In genomic region chr12:674272-674781, GRCh38 we compare ENCODE assay signal across 9 cellular contexts. TPM values are rescaled to one million over a fixed set of nuclear protein-coding genes. Genes with fewer than 3 reads are reported as not detected.
DNase-seq lines count a peak whose midpoint lies in the region; ATAC-seq, FAIRE-seq and TF ChIP-seq lines count a peak whose summit lies in the region.
"Had no signal": no experiment of that assay in that cellular context is flagged by ENCODE, and none has a peak within 500 bp of the region (broad histone marks: within the 10 kb centered on the region; RNA-seq: fewer than 3 reads in every experiment).

No MANE protein-coding gene starts in this region.

- H3K27ac ChIP-seq in HepG2 (ENCODE audit: extremely low read length, insufficient read depth, low read length) (peak overlapping the region; percentile 33), SJCRH30 (no peak overlapping the region)

- H3K4me2 ChIP-seq in HepG2 (ENCODE audit: low read depth, low read length): peak overlapping the region; percentile 24; the same call in 1 of the 2 replicates

- H2AFZ ChIP-seq in HepG2 (ENCODE audit: low read length): peak overlapping the region; percentile 23

- ATAC-seq in HG03378 (IDR thresholded peaks at IDR 0.05; ENCODE audit: unreplicated experiment) (peak; percentile 81), HepG2 (no peak)

- intact Hi-C loops in HepG2 (cut with micrococcal nuclease; ENCODE audit: unreplicated experiment): no loop called here

- TF ChIP-seq EP300 in HepG2 (IDR thresholded peaks at IDR 0.05; ENCODE audit: low read depth in 2 of 2, low read length in 2 of 2) (no peak), HepG2 (CRISPR knock-in tag; IDR thresholded peaks at IDR 0.05; ENCODE audit: borderline replicate concordance) (no peak)

- no peak overlapping the region for H3K4me3 ChIP-seq in HepG2 (replicated peaks in 1 of 3; ENCODE audit: insufficient read depth in 1 of 3, low read depth in 2 of 3, low read length in 3 of 3)
- H3K4me3 ChIP-seq in SJCRH30: no peak overlapping the region

- no peak for TF ChIP-seq RAD21 in HepG2 (CRISPR knock-in tag; IDR thresholded peaks at IDR 0.05)

- H3K79me2 ChIP-seq in HepG2 (ENCODE audit: insufficient read depth, low read length): no peaks in the 10 kb centered on the region

- WGBS in HepG2 (ENCODE audit: low lambda C conversion rate): 27% methylated on average over 4 of the region's 4 CpGs

- H4K20me1 ChIP-seq in HepG2 (ENCODE audit: insufficient read depth, low read length): no peaks in the 10 kb centered on the region

- CTCF ChIA-PET in HepG2 (lab: Yijun Ruan, JAX; ENCODE audit: low intra/inter-chr PET ratio, low total read pairs): no interaction called here

- no peak for TF ChIP-seq CTCF in HepG2 (CRISPR knock-in tag; IDR thresholded peaks at IDR 0.05)

- DNase-seq in SIG-M5 treated with dmso at 0.1 percent for 504 hours (lab: John Stamatoyannopoulos, UW; ENCODE audit: unreplicated experiment) (peak; percentile 19), SIG-M5 (lab: John Stamatoyannopoulos, UW) (no peak), HepG2 (ENCODE audit: low spot score) (no peak), NCI-H2171 treated with DMSO at 0.1 percent for 48 hours (lab: John Stamatoyannopoulos, UW) (no peak), NCI-H1436 (lab: John Stamatoyannopoulos, UW) (no peak), SJCRH30 (no peak)
- peak; percentile 88 for DNase-seq in activated CD4-positive, alpha-beta T cell treated with anti-CD3 and anti-CD28 coated beads for 48 hours

- H3K4me1 ChIP-seq in HepG2 (ENCODE audit: insufficient read depth, low read length): peaks cover 26% of the 10 kb centered on the region
- no peaks in the 10 kb centered on the region; the same call in 1 of the 2 replicates for H3K4me1 ChIP-seq in SJCRH30

- H3K9me3 ChIP-seq in HepG2 (ENCODE audit: low read length) (no peaks in the 10 kb centered on the region), SJCRH30 (replicated peaks) (no peaks in the 10 kb centered on the region)

- TF ChIP-seq POLR2A in HepG2 (IDR thresholded peaks at IDR 0.05; ENCODE audit: insufficient read depth in 1 of 2, low read depth in 2 of 2, low read length in 2 of 2): no peak

- H3K27me3 ChIP-seq in HepG2 (ENCODE audit: control insufficient read depth in 1 of 2, insufficient read depth in 2 of 2, low read length in 2 of 2): 0 out of 5 replicates have a peak, but pooled peaks cover 0 to 2% of the 10 kb centered on the region in 2 experiments
- no peaks in the 10 kb centered on the region for H3K27me3 ChIP-seq in SJCRH30

- BruUV-seq in HepG2 (replicated peaks; lab: Mats Ljungman, UMichigan): no TSS peak

- in situ Hi-C loops in HepG2 (cut with HindIII; ENCODE audit: extremely low pct_ligation_motif_present, low pct_unique_long_range_greater_than_20kb): no loop called here

- H3K36me3 ChIP-seq in HepG2 (replicated peaks in 1 of 2; ENCODE audit: control insufficient read depth in 1 of 2, insufficient read depth in 2 of 2, low read length in 2 of 2): no peaks in the 10 kb centered on the region
- no peaks in the 10 kb centered on the region for H3K36me3 ChIP-seq in SJCRH30

- POLR2A ChIA-PET in HepG2 (lab: Yijun Ruan, JAX): no interaction called here

- no peak for FAIRE-seq in HepG2 (lab: Jason Lieb, UNC)
- FAIRE-seq: colon had no signal

- H3K9ac ChIP-seq in HepG2 (ENCODE audit: insufficient read depth, low read depth, low read length): no peak overlapping the region

TF ChIP-seq in HepG2, 621 proteins besides CTCF, POLR2A, EP300 and RAD21:
- TF ChIP-seq ZNF574 (CRISPR knock-in tag; IDR thresholded peaks at IDR 0.05) (no peak), ZNF276 (CRISPR knock-in tag; IDR thresholded peaks at IDR 0.05; ENCODE audit: low read depth) (no peak), SKI (IDR thresholded peaks at IDR 0.05; ENCODE audit: partially characterized antibody) (no peak), ZMYM3 (CRISPR knock-in tag; IDR thresholded peaks at IDR 0.05) (peak; percentile 49; the same call in 1 of the 2 replicates)

RNA-seq across cellular contexts. Expression of gene NINJ2, which starts 11.1 kb away (rescaled TPM):
- 0.62 and 0.94 TPM in 2 replicates for total RNA-seq in HepG2 (2016; rRNA removed; fragmentation: Illumina TruSeq; extraction: Trizol)
- total RNA-seq in HepG2 (2016; cell fraction: cytosol; rRNA removed; fragmentation: Illumina TruSeq; extraction: Trizol; ENCODE audit: low read depth): 0.51 TPM in 1 of 2 replicates, not detected in the other
- 0.34 and 0.56 TPM in 2 replicates for total RNA-seq in HepG2 (2016; cell fraction: insoluble cytoplasmic fraction; rRNA removed; fragmentation: Illumina TruSeq; extraction: Trizol)
- 0.31 and 0.34 TPM in 2 replicates for total RNA-seq in HepG2 (2016; cell fraction: membrane; rRNA removed; fragmentation: Illumina TruSeq; extraction: Trizol)
- 1.0 TPM in 1 of 2 replicates, not detected in the other for total RNA-seq in HepG2 (2016; cell fraction: nucleus; rRNA removed; fragmentation: Illumina TruSeq; extraction: Trizol)
- polyA plus RNA-seq in HepG2 (2011; rRNA removed): 3.8 and 5.4 TPM in 2 replicates
- 5.5 and 5.9 TPM in 2 replicates for polyA plus RNA-seq in HepG2 (2011; cell fraction: cytosol; rRNA removed)
- polyA plus RNA-seq in HepG2 (2011; cell fraction: nucleus; rRNA removed): 3.4 and 3.9 TPM in 2 replicates
- polyA plus RNA-seq in HepG2 (2012): 4.9 and 6.3 TPM in 2 replicates
- polyA plus RNA-seq in HepG2 (2016; cell fraction: cytosol; fragmentation: Illumina TruSeq; extraction: Trizol; ENCODE audit: low read depth): 0.87 and 0.95 TPM in 2 replicates
- polyA plus RNA-seq in HepG2 (2016; cell fraction: insoluble cytoplasmic fraction; fragmentation: Illumina TruSeq; extraction: Trizol; ENCODE audit: low read depth): 0.94 and 1.3 TPM in 2 replicates
- polyA plus RNA-seq in HepG2 (2016; cell fraction: membrane; fragmentation: Illumina TruSeq; extraction: Trizol; ENCODE audit: low read depth): 0.98 and 1.2 TPM in 2 replicates
- 0.83 TPM in 2 replicates for polyA plus RNA-seq in HepG2 (2016; cell fraction: nucleus; fragmentation: Illumina TruSeq; extraction: Trizol; ENCODE audit: insufficient read depth, low read depth)
- polyA minus RNA-seq in HepG2 (2011; rRNA and poly(A)+ RNA removed; ENCODE audit: low replicate concordance): 7.4 and 19.5 TPM in 2 replicates
- polyA minus RNA-seq in HepG2 (2011; cell fraction: cytosol; rRNA and poly(A)+ RNA removed): 1.1 and 2.0 TPM in 2 replicates
- polyA minus RNA-seq in HepG2 (2011; cell fraction: nucleus; rRNA and poly(A)+ RNA removed): 0.64 and 1.6 TPM in 2 replicates
- 0.24 TPM in 1 of 2 replicates, not detected in the other for total RNA-seq in SJCRH30 (2014; rRNA removed; shearing (Covaris generic))

Comparison
In these comparisons a context has a peak if more than half of its experiments do, and no peak if none do; other contexts are left out.
1. DNase-seq: peak in SIG-M5 treated with dmso at 0.1 percent for 504 hours (single experiment) and activated CD4-positive, alpha-beta T cell treated with anti-CD3 and anti-CD28 coated beads for 48 hours (single experiment); none in SIG-M5 (single experiment), HepG2 (single experiment), NCI-H2171 treated with DMSO at 0.1 percent for 48 hours (single experiment), NCI-H1436 (single experiment) and SJCRH30 (0 of 2).